In the genomic region with DNA sequence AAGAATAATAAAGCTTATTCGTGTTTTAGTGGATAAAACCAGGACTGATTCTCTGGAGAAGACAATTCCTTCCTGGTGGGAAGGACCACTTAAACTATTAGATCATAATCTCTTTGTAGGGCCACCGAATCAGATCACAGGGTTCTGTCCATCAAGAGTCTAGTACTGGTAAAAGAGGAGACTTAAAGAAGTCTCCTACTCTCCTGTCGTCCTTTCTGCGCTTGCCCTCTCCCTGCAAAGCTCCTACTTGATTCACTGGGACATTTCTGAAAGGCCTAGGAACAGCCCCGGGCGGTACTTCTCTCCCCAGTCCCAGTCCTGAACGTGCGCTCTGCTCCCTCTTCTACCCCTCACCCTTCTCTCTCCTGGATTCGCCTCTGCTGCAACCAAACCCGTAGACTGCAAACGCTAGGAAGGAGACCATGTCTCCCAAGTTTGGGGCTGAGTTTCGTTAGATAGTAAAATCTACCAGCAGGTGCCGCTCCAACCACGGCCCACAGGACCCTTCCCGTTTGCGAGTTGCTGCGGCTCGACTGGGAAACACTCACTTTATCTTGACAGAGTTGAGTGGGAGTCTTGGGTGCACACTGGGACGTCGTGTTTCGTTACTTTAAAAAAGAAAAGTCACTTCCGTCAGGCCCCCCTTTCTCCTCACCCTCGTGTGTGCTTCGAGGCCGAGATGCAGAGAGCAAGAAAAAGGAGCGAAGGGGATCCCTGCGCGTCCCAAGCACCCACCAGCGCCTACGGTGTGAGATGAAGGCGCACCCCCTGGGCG, we compare ENCODE assay signal across 9 cellular contexts. TPM values are rescaled to one million over a fixed set of nuclear protein-coding genes. Genes with fewer than 3 reads are reported as not detected.
DNase-seq lines count a peak whose midpoint lies in the region; ATAC-seq, FAIRE-seq and TF ChIP-seq lines count a peak whose summit lies in the region.
"Had no signal": no experiment of that assay in that cellular context is flagged by ENCODE, and none has a peak within 500 bp of the region (broad histone marks: within the 10 kb centered on the region; RNA-seq: fewer than 3 reads in every experiment).

No MANE protein-coding gene starts in this region.

- no peak overlapping the region for H3K9ac ChIP-seq in iPS-15b (ENCODE audit: low read depth, low read length)

- H3K4me3 ChIP-seq in astrocyte of the spinal cord (ENCODE audit: low read depth, low read length) (no peak overlapping the region), iPS-15b (ENCODE audit: low read depth, low read length) (peak overlapping the region; percentile 50), small intestine (ENCODE audit: low read depth in 1 of 2, low read length in 2 of 2) (peak overlapping the region in 1 of 2 donors; percentile 1)

- WGBS in small intestine, 3 donors: 4 to 9% (median 5%) methylated on average over 30 to 32 of the region's 32 CpGs

- FAIRE-seq in small intestine (lab: Jason Lieb, UNC): no peak

- peaks cover 2% of the 10 kb centered on the region for H3K4me1 ChIP-seq in iPS-15b (ENCODE audit: control insufficient read depth, insufficient read depth, low read length)
- no peaks in the 10 kb centered on the region for H3K4me1 ChIP-seq in small intestine (ENCODE audit: control insufficient read depth in 2 of 2, insufficient read depth in 1 of 2, low read depth in 1 of 2, low read length in 1 of 2)

- H3K27ac ChIP-seq in small intestine (ENCODE audit: low read depth in 1 of 2, low read length in 1 of 2): no peak overlapping the region
- H3K27ac ChIP-seq: epithelial cell of prostate had no signal

- H3K36me3 ChIP-seq in iPS-15b (ENCODE audit: control insufficient read depth, insufficient read depth, low read length) (no peaks in the 10 kb centered on the region), small intestine (ENCODE audit: control insufficient read depth in 2 of 2, insufficient read depth in 2 of 2, low read length in 2 of 2) (no peaks in the 10 kb centered on the region)

- peak; percentile 63 for TF ChIP-seq CTCF in astrocyte of the spinal cord (IDR thresholded peaks at IDR 0.05; ENCODE audit: low read depth, low read length)

- in situ Hi-C loops in astrocyte of the spinal cord (cut with HindIII; ENCODE audit: low sequenced_read_pairs): no loop called here

- H3K9me3 ChIP-seq in iPS-15b (ENCODE audit: control insufficient read depth, insufficient read depth, low read length) (no peaks in the 10 kb centered on the region), small intestine (ENCODE audit: control insufficient read depth, low read depth) (no peaks in the 10 kb centered on the region)

- DNase-seq in ELR (ENCODE audit: low read depth) (peak; percentile 70), NCI-H1092 treated with DMSO at 0.1 percent for 48 hours (lab: John Stamatoyannopoulos, UW) (peak; percentile 61), T-helper 2 cell (peak in 4 of 5 experiments; percentile 24 to 63 (median 30)), astrocyte of the spinal cord (ENCODE audit: low read depth, low spot score) (peak; percentile 36), small intestine (peak; percentile 31), RKO (ENCODE audit: low spot score) (no peak)

- H3K27me3 ChIP-seq in iPS-15b (ENCODE audit: control insufficient read depth, insufficient read depth, low read length) (peaks cover 85% of the 10 kb centered on the region), small intestine (ENCODE audit: control insufficient read depth in 2 of 2, insufficient read depth in 2 of 2, low read length in 2 of 2) (peaks cover 8 to 25% of the 10 kb centered on the region in 2 donors)

- ATAC-seq in HG02970 (IDR thresholded peaks at IDR 0.05; ENCODE audit: low FRiP score, unreplicated experiment): no peak

RNA-seq across cellular contexts. Expression of gene FIGLA, which starts 1.0 kb away (rescaled TPM):
- not detected for polyA plus RNA-seq in small intestine

RNA-seq across cellular contexts. Expression of gene ADD2, which starts 21.5 kb away (rescaled TPM):
- polyA plus RNA-seq in small intestine: 1 to 10 TPM in 1 of 3 donors, under 1 TPM in 1, not detected in 1; under 0.01 to 1.7 TPM

RNA-seq across cellular contexts. Expression of gene CLEC4F, which starts 30.9 kb away (rescaled TPM):
- under 1 TPM; 0.13 to 0.54 (median 0.22) TPM for polyA plus RNA-seq in small intestine

RNA-seq across cellular contexts. Expression of gene CD207, which starts 46.1 kb away (rescaled TPM):
- under 1 TPM in 2 of 3 donors, not detected in 1; 0.10 to 0.81 TPM for polyA plus RNA-seq in small intestine
